12 cellular contexts compared by ENCODE assay signal in genomic region chr9:83185517-83186192, GRCh38.
"Had no signal": no experiment of that assay in that cellular context is flagged by ENCODE, and none has a peak within 500 bp of the region (broad histone marks: within the 10 kb centered on the region; RNA-seq: fewer than 3 reads in every experiment).

No MANE protein-coding gene starts in this region.

- H3K4me3 ChIP-seq: skin epidermis, tibial artery had no signal

- H3K9me3 ChIP-seq: neutrophil, tibial artery had no signal

- DNase-seq: activated B cell treated with CpG ODN at 0.5 μM for 24 hours; activated CD4-positive, alpha-beta T cell treated with anti-CD3 and anti-CD28 coated beads, Interleukin-2, amount 10 ng/mL, durations not matched to agents 7 days and 5 days; activated CD8-positive, alpha-beta memory T cell treated with anti-CD3 and anti-CD28 coated beads for 24 hours; activated naive CD4-positive, alpha-beta T cell treated with anti-CD3 and anti-CD28 coated beads, Interleukin-2, amount 10 ng/mL, durations not matched to agents 7 days and 5 days; cerebellar nuclear complex; dermis blood vessel endothelial cell; retina; tibial artery had no signal

- H3K27ac ChIP-seq: neutrophil, skin epidermis, tibial artery had no signal

- H3K36me3 ChIP-seq: neutrophil, tibial artery had no signal

- H3K4me1 ChIP-seq: tibial artery had no signal

- ATAC-seq: esophagus mucosa, left lobe of liver had no signal
